ENCODE assay signal across 20 cellular contexts in genomic region chr5:42819745-42820144, GRCh38. TPM values are rescaled to one million over a fixed set of nuclear protein-coding genes. Genes with fewer than 3 reads are reported as not detected.
DNase-seq lines count a peak whose midpoint lies in the region; ATAC-seq and TF ChIP-seq lines count a peak whose summit lies in the region.
"Had no signal": no experiment of that assay in that cellular context is flagged by ENCODE, and none has a peak within 500 bp of the region (broad histone marks: within the 10 kb centered on the region; RNA-seq: fewer than 3 reads in every experiment).

No MANE protein-coding gene starts in this region.

- in situ Hi-C loops in GM23248 (cut with MboI): no loop called here

- H2AFZ ChIP-seq in GM23248 (no peak overlapping the region), GM23338 (no peak overlapping the region)

- no peak overlapping the region for H3K4me3 Mint-ChIP-seq in GM23338
- H3K4me3 Mint-ChIP-seq: CD4-positive, alpha-beta memory T cell; HFFc6 had no signal

- no peaks in the 10 kb centered on the region for H4K20me1 ChIP-seq in GM23248 (ENCODE audit: insufficient read depth)
- H4K20me1 ChIP-seq in GM23338 (replicated peaks; ENCODE audit: insufficient read depth): no peaks in the 10 kb centered on the region
- H4K20me1 ChIP-seq: BLaER1 treated with 17β-estradiol and CSF1 and Interleukin-3, amounts not matched to agents 10 nM and 100 nM had no signal

- DNase-seq in left lung: no peak
- DNase-seq in right lobe of liver: no peak
- DNase-seq in upper lobe of right lung: no peak
- no peak for DNase-seq in GM23248
- DNase-seq in GM23338 (ENCODE audit: low spot score): no peak
- DNase-seq in stimulated activated naive CD8-positive, alpha-beta T cell treated with anti-CD3 and anti-CD28 coated beads, Interleukin-15, Interleukin-2, amounts not matched to agents 100 U/mL and 50 U/mL, for 24 hours: no peak
- DNase-seq: 8988T; ACHN; AML-193; BE2C; Calu3; CD4-positive, alpha-beta memory T cell; COR-L47; DND-41; GOT3; HFFc6 had no signal

- peaks cover 15% of the 10 kb centered on the region for H3K4me1 Mint-ChIP-seq in GM23338
- H3K4me1 Mint-ChIP-seq: CD4-positive, alpha-beta memory T cell had no signal

- intact Hi-C loops in left lung (cut with DNase I) (loop anchor here in 1 of 2 donors (10.0 kb wide), 1 partner anchor 55 kb away; no protein-coding TSS in a partner anchor), right lobe of liver (cut with DNase I) (no loop called here), upper lobe of right lung (cut with DNase I) (no loop called here)

- no peak for TF ChIP-seq CTCF in left lung (IDR thresholded peaks at IDR 0.05)
- TF ChIP-seq CTCF in right lobe of liver (IDR thresholded peaks at IDR 0.05): no peak
- TF ChIP-seq CTCF in upper lobe of right lung (IDR thresholded peaks at IDR 0.05): no peak
- TF ChIP-seq CTCF in GM23338 (conservative IDR thresholded peaks at IDR 0.05; ENCODE audit: low read depth in 2 of 2): no peak

- H3K36me3 Mint-ChIP-seq in GM23338 (ENCODE audit: low read depth): no peaks in the 10 kb centered on the region
- H3K36me3 Mint-ChIP-seq: CD4-positive, alpha-beta memory T cell had no signal

- no peaks in the 10 kb centered on the region for H3F3A ChIP-seq in GM23248 (ENCODE audit: insufficient read depth)
- no peaks in the 10 kb centered on the region for H3F3A ChIP-seq in GM23338 (replicated peaks; ENCODE audit: low read depth)

- no peaks in the 10 kb centered on the region for H3K27me3 Mint-ChIP-seq in GM23338 (ENCODE audit: insufficient read depth, low read depth, poor library complexity)

- H3K9me3 ChIP-seq in esophagus (ENCODE audit: control insufficient read depth in 2 of 2, insufficient read depth in 1 of 2, low read depth in 1 of 2, low read length in 1 of 2): no peaks in the 10 kb centered on the region
- no peaks in the 10 kb centered on the region for H3K9me3 ChIP-seq in left lung
- no peaks in the 10 kb centered on the region for H3K9me3 ChIP-seq in right lobe of liver
- H3K9me3 ChIP-seq in upper lobe of right lung: no peaks in the 10 kb centered on the region
- H3K9me3 ChIP-seq in GM23248 (ENCODE audit: low read depth): no peaks in the 10 kb centered on the region
- H3K9me3 ChIP-seq: A549; BE2C; BLaER1 treated with 17β-estradiol and CSF1 and Interleukin-3, amounts not matched to agents 10 nM and 100 nM; HAP-1 had no signal

- H3K9ac ChIP-seq in GM23248: no peak overlapping the region
- H3K9ac ChIP-seq: BLaER1 treated with 17β-estradiol and CSF1 and Interleukin-3, amounts not matched to agents 10 nM and 100 nM had no signal

- no peaks in the 10 kb centered on the region for H3K9me2 ChIP-seq in GM23248 (ENCODE audit: insufficient read depth)
- no peaks in the 10 kb centered on the region for H3K9me2 ChIP-seq in GM23338 (ENCODE audit: insufficient read depth)

- H3K4me3 ChIP-seq in esophagus (ENCODE audit: low read depth in 1 of 2, low read length in 2 of 2): no peak overlapping the region
- H3K4me3 ChIP-seq in left lung: no peak overlapping the region
- H3K4me3 ChIP-seq in right lobe of liver: peak overlapping the region; percentile 7 to 34 (median 19)
- H3K4me3 ChIP-seq in upper lobe of right lung: no peak overlapping the region
- no peak overlapping the region for H3K4me3 ChIP-seq in GM23248
- H3K4me3 ChIP-seq in GM23338: no peak overlapping the region
- H3K4me3 ChIP-seq: A549; BLaER1 treated with 17β-estradiol and CSF1 and Interleukin-3, amounts not matched to agents 10 nM and 100 nM; HAP-1 had no signal

- no peak overlapping the region for H3K27ac Mint-ChIP-seq in GM23338
- H3K27ac Mint-ChIP-seq: CD4-positive, alpha-beta memory T cell; HFFc6 had no signal

- WGBS in esophagus, 2 donors: 27 to 53% methylated on average over 2 of the region's 2 CpGs
- 44% methylated on average over 2 of the region's 2 CpGs for WGBS in right lobe of liver (ENCODE audit: insufficient coverage, low coverage, low lambda C conversion rate, missing lambda C conversion rate)
- 44 to 46% methylated on average over 2 of the region's 2 CpGs for WGBS in GM23248 (ENCODE audit: low coverage in 1 of 2, low lambda C conversion rate in 2 of 2, missing lambda C conversion rate in 2 of 2), 2 experiments

- H3K4me1 ChIP-seq in esophagus (ENCODE audit: control insufficient read depth in 2 of 2, insufficient read depth in 2 of 2, low read length in 1 of 2) (no peaks in the 10 kb centered on the region), left lung (no peaks in the 10 kb centered on the region), right lobe of liver (peaks cover 0 to 59% (median 12%) of the 10 kb centered on the region in 4 donors), upper lobe of right lung (no peaks in the 10 kb centered on the region), GM23248 (ENCODE audit: insufficient read depth) (no peaks in the 10 kb centered on the region), GM23338 (ENCODE audit: insufficient read depth) (peaks cover 5% of the 10 kb centered on the region)
- H3K4me1 ChIP-seq: A549, BE2C, HAP-1 had no signal

- no peaks in the 10 kb centered on the region for H3K9me3 Mint-ChIP-seq in GM23338
- H3K9me3 Mint-ChIP-seq: CD4-positive, alpha-beta memory T cell; HFFc6 had no signal

- H3K27ac ChIP-seq in esophagus (ENCODE audit: low read depth in 2 of 2, low read length in 1 of 2) (peak overlapping the region; percentile 4 to 56), left lung (no peak overlapping the region), right lobe of liver (peak overlapping the region; percentile 1 to 80 (median 64)), upper lobe of right lung (no peak overlapping the region), GM23248 (no peak overlapping the region), GM23338 (ENCODE audit: low read depth) (no peak overlapping the region)
- H3K27ac ChIP-seq: A549; BLaER1 treated with 17β-estradiol and CSF1 and Interleukin-3, amounts not matched to agents 10 nM and 100 nM had no signal

- TF ChIP-seq POLR2A in right lobe of liver (IDR thresholded peaks at IDR 0.05): no peak

- H3K79me2 ChIP-seq in GM23248 (ENCODE audit: insufficient read depth): no peaks in the 10 kb centered on the region
- no peaks in the 10 kb centered on the region for H3K79me2 ChIP-seq in GM23338 (replicated peaks; ENCODE audit: insufficient read depth)

- no peak overlapping the region for H3K4me2 ChIP-seq in GM23248 (ENCODE audit: unreplicated experiment)
- H3K4me2 ChIP-seq in GM23338: no peak overlapping the region
- H3K4me2 ChIP-seq: A549; BLaER1 treated with 17β-estradiol and CSF1 and Interleukin-3, amounts not matched to agents 10 nM and 100 nM had no signal

- H3K36me3 ChIP-seq in esophagus (ENCODE audit: control insufficient read depth in 2 of 2, insufficient read depth in 2 of 2, low read length in 1 of 2) (no peaks in the 10 kb centered on the region), left lung (no peaks in the 10 kb centered on the region), right lobe of liver (no peaks in the 10 kb centered on the region), upper lobe of right lung (no peaks in the 10 kb centered on the region), GM23248 (ENCODE audit: low read depth) (no peaks in the 10 kb centered on the region), GM23338 (ENCODE audit: insufficient read depth) (no peaks in the 10 kb centered on the region)
- H3K36me3 ChIP-seq: BE2C; BLaER1 treated with 17β-estradiol and CSF1 and Interleukin-3, amounts not matched to agents 10 nM and 100 nM; HAP-1 had no signal

- no peaks in the 10 kb centered on the region for H3K27me3 ChIP-seq in esophagus (ENCODE audit: control insufficient read depth in 1 of 2, insufficient read depth in 2 of 2, low read length in 2 of 2)
- no peaks in the 10 kb centered on the region for H3K27me3 ChIP-seq in left lung
- H3K27me3 ChIP-seq in right lobe of liver: no peaks in the 10 kb centered on the region
- H3K27me3 ChIP-seq in upper lobe of right lung: no peaks in the 10 kb centered on the region
- H3K27me3 ChIP-seq in GM23248 (replicated peaks; ENCODE audit: insufficient read depth): no peaks in the 10 kb centered on the region
- H3K27me3 ChIP-seq in GM23338 (ENCODE audit: insufficient read depth): no peaks in the 10 kb centered on the region
- H3K27me3 ChIP-seq: BE2C; BLaER1 treated with 17β-estradiol and CSF1 and Interleukin-3, amounts not matched to agents 10 nM and 100 nM had no signal

- peak; percentile 70 for ATAC-seq in left lung
- ATAC-seq in right lobe of liver: peak in 3 of 4 donors; percentile 21 to 36 (median 23)
- peak; percentile 79 for ATAC-seq in upper lobe of right lung
- no peak for ATAC-seq in GM23338
- ATAC-seq in stimulated activated naive CD8-positive, alpha-beta T cell treated with anti-CD3 and anti-CD28 coated beads, Interleukin-15, Interleukin-2, amounts not matched to agents 100 U/mL and 50 U/mL, for 24 hours: no peak
- ATAC-seq: A549 had no signal

TF ChIP-seq in GM23338, 12 proteins besides CTCF, POLR2A, EP300 and RAD21 (continues in another document):
- TF ChIP-seq POLR2AphosphoS5 (IDR thresholded peaks at IDR 0.05; ENCODE audit: low read depth) (no peak), STAT1 (IDR thresholded peaks at IDR 0.05; ENCODE audit: unreplicated experiment) (no peak)

RNA-seq across cellular contexts. Expression of gene SELENOP, which starts 8.1 kb away (rescaled TPM):
- polyA plus RNA-seq in esophagus (10 to 100 TPM; 32.2 to 63.5 TPM), GM23248 (2016; fragmentation: Nextera tagmentation; extraction: Ambion mirVana) (1.2 and 1.5 TPM in 2 replicates), GM23338 (2016; fragmentation: Nextera tagmentation; extraction: Ambion mirVana) (11.3 and 12.3 TPM in 2 replicates)
- total RNA-seq in left lung (100 to 1,000 TPM; 605 to 636 TPM), right lobe of liver (1,000 to 10,000 TPM; 1,892 to 2,891 (median 2,149) TPM), upper lobe of right lung (884 TPM)
- 1.4 and 1.5 TPM in 2 replicates for total RNA-seq in GM23248 (2014; rRNA removed; shearing (Covaris generic))
- 11.0 and 12.7 TPM in 2 replicates for total RNA-seq in GM23338 (2014; rRNA removed; shearing (Covaris generic))

Comparison
In these comparisons a context has a peak if more than half of its experiments do, and no peak if none do; other contexts are left out.
1. H3K27ac ChIP-seq: peak in esophagus (2 of 2) and right lobe of liver (3 of 3); none in left lung (0 of 2), upper lobe of right lung (single experiment), GM23248 (single experiment) and GM23338 (single experiment).
2. H3K4me3 ChIP-seq: peak in right lobe of liver (3 of 3); none in esophagus (0 of 2), left lung (0 of 2), upper lobe of right lung (single experiment), GM23248 (single experiment) and GM23338 (single experiment).
3. ATAC-seq: peak in left lung (single experiment), right lobe of liver (3 of 4) and upper lobe of right lung (single experiment); none in GM23338 (single experiment) and stimulated activated naive CD8-positive, alpha-beta T cell treated with anti-CD3 and anti-CD28 coated beads, Interleukin-15, Interleukin-2, amounts not matched to agents 100 U/mL and 50 U/mL, for 24 hours (single experiment).
4. RNA of gene SELENOP, which starts 8.1 kb away (total RNA-seq): 1,892 to 2,891 TPM in right lobe of liver, 884 TPM in upper lobe of right lung (single experiment) and 605 to 636 TPM in left lung; 11.0 to 12.7 TPM in GM23338 and 1.4 to 1.5 TPM in GM23248; every median in the first group is over 10 times any median in the second.